ENCODE assay signal across 18 cellular contexts in genomic region chr6:20306491-20306890, GRCh38.
DNase-seq lines count a peak whose midpoint lies in the region; ATAC-seq and TF ChIP-seq lines count a peak whose summit lies in the region.
"Had no signal": no experiment of that assay in that cellular context is flagged by ENCODE, and none has a peak within 500 bp of the region (broad histone marks: within the 10 kb centered on the region; RNA-seq: fewer than 3 reads in every experiment).

No MANE protein-coding gene starts in this region.

- TF ChIP-seq CTCF in HFFc6 (IDR thresholded peaks at IDR 0.05) (0 out of 2 replicates have a peak, but pooled peaks have one; percentile 13), endodermal cell (conservative IDR thresholded peaks at IDR 0.05) (peak; percentile 65), upper lobe of right lung (IDR thresholded peaks at IDR 0.05) (no peak), coronary artery (IDR thresholded peaks at IDR 0.05) (no peak), PC-9 (conservative IDR thresholded peaks at IDR 0.05) (no peak)

- peaks cover 8% of the 10 kb centered on the region for H3K4me1 ChIP-seq in endodermal cell (ENCODE audit: control insufficient read depth, insufficient read depth, low read length)
- no peaks in the 10 kb centered on the region for H3K4me1 ChIP-seq in neuronal stem cell (ENCODE audit: control insufficient read depth in 2 of 2, insufficient read depth in 1 of 2, low read depth in 1 of 2, low read length in 2 of 2)
- no peaks in the 10 kb centered on the region for H3K4me1 ChIP-seq in upper lobe of right lung
- H3K4me1 ChIP-seq in PC-9 (replicated peaks; ENCODE audit: insufficient read depth), result no peaks in the 10 kb centered on the region
- H3K4me1 ChIP-seq: BE2C, SJCRH30 had no signal

- H3K4ac ChIP-seq in neuronal stem cell (ENCODE audit: low read length), result no peak overlapping the region

- H3K23ac ChIP-seq in neuronal stem cell (ENCODE audit: low read depth, low read length, poor library complexity), result no peak overlapping the region

- H3K27ac Mint-ChIP-seq in HFFc6 (no peak overlapping the region), endodermal cell (no peak overlapping the region)
- H3K27ac Mint-ChIP-seq: CD4-positive, CD25-positive, alpha-beta regulatory T cell had no signal

- no peak overlapping the region for H3K18ac ChIP-seq in neuronal stem cell (ENCODE audit: low read length)

- no peaks in the 10 kb centered on the region for H3K36me3 ChIP-seq in endodermal cell (ENCODE audit: control insufficient read depth, insufficient read depth, low read length)
- no peaks in the 10 kb centered on the region for H3K36me3 ChIP-seq in neuronal stem cell (replicated peaks in 1 of 2; ENCODE audit: control insufficient read depth in 2 of 2, insufficient read depth in 2 of 2, low read length in 2 of 2)
- H3K36me3 ChIP-seq in upper lobe of right lung, result no peaks in the 10 kb centered on the region
- H3K36me3 ChIP-seq in PC-9 (ENCODE audit: low read depth), result no peaks in the 10 kb centered on the region
- H3K36me3 ChIP-seq: BE2C, SJCRH30 had no signal

- H3F3A ChIP-seq in PC-9 (ENCODE audit: insufficient read depth, low read depth), result no peaks in the 10 kb centered on the region

- H3K4me3 ChIP-seq in endodermal cell (ENCODE audit: low read length) (no peak overlapping the region), neuronal stem cell (ENCODE audit: low read length in 2 of 2) (no peak overlapping the region), upper lobe of right lung (no peak overlapping the region), coronary artery (no peak overlapping the region), PC-9 (no peak overlapping the region)
- H3K4me3 ChIP-seq: GM12878, SJCRH30 had no signal

- DNase-seq in NCI-H748 (lab: John Stamatoyannopoulos, UW; ENCODE audit: unreplicated experiment), result peak; percentile 13
- DNase-seq in NCI-H748 treated with DMSO at 0.1 percent for 48 hours (lab: John Stamatoyannopoulos, UW), result no peak
- no peak for DNase-seq in HFFc6
- DNase-seq in endodermal cell, result peak; percentile 59
- DNase-seq in neuronal stem cell (ENCODE audit: low spot score), result no peak
- DNase-seq in upper lobe of right lung, result no peak
- DNase-seq in coronary artery (ENCODE audit: low spot score), result no peak
- DNase-seq in PC-9, result no peak
- DNase-seq: BE2C; CD4-positive, CD25-positive, alpha-beta regulatory T cell; COR-L47; DMS 273 treated with DMSO at 0.1 percent for 48 hours; GOT3; NCI-H146; NCI-H2029 treated with DMSO at 0.1 percent for 48 hours; NCI-H510A; SJCRH30 had no signal

- H3K79me2 ChIP-seq in PC-9 (ENCODE audit: low read depth), result no peaks in the 10 kb centered on the region

- 93% methylated on average over 14 of the region's 14 CpGs for WGBS in endodermal cell (ENCODE audit: insufficient coverage in 1 of 2, insufficient read length in 1 of 2), 2 experiments
- WGBS in neuronal stem cell (ENCODE audit: extremely low coverage in 2 of 2, insufficient read length in 2 of 2, insufficient replicate concordance in 1 of 2), 2 donors, result no CpG with 5 or more reads among the region's 14 CpGs

- peaks cover 12% of the 10 kb centered on the region for H3K9me3 ChIP-seq in endodermal cell (ENCODE audit: control insufficient read depth, low read length)
- no peaks in the 10 kb centered on the region for H3K9me3 ChIP-seq in neuronal stem cell (replicated peaks in 1 of 2; ENCODE audit: control insufficient read depth in 2 of 2, insufficient read depth in 1 of 2, low read depth in 1 of 2, low read length in 2 of 2)
- no peaks in the 10 kb centered on the region for H3K9me3 ChIP-seq in upper lobe of right lung
- no peaks in the 10 kb centered on the region for H3K9me3 ChIP-seq in PC-9 (ENCODE audit: insufficient read depth, low read depth)
- H3K9me3 ChIP-seq: SJCRH30 had no signal

- CTCF ChIA-PET in PC-9 (lab: Charles Lee), result no interaction called here

- intact Hi-C loops in upper lobe of right lung (cut with DNase I), result no loop called here
- intact Hi-C loops in PC-9 (cut with micrococcal nuclease; ENCODE audit: unreplicated experiment), result no loop called here

- H3K27me3 Mint-ChIP-seq in HFFc6 (ENCODE audit: insufficient read depth) (peaks cover 6% of the 10 kb centered on the region), endodermal cell (ENCODE audit: insufficient read depth) (peaks cover 7% of the 10 kb centered on the region)

- no peaks in the 10 kb centered on the region for H3K9me2 ChIP-seq in PC-9 (ENCODE audit: insufficient read depth)

- H2BK5ac ChIP-seq in neuronal stem cell (ENCODE audit: low read length), result no peak overlapping the region

- H3K9me3 Mint-ChIP-seq in HFFc6 (no peaks in the 10 kb centered on the region), endodermal cell (peaks cover 7% of the 10 kb centered on the region)

- H2BK120ac ChIP-seq in neuronal stem cell (ENCODE audit: low read depth, low read length), result no peak overlapping the region

- no peak overlapping the region for H2AFZ ChIP-seq in neuronal stem cell (ENCODE audit: low read length)
- H2AFZ ChIP-seq in PC-9, result no peak overlapping the region

- H2BK12ac ChIP-seq in neuronal stem cell (ENCODE audit: low read length), result no peak overlapping the region

- no peak overlapping the region for H3K4me2 ChIP-seq in neuronal stem cell (ENCODE audit: insufficient read depth, low read length, poor library complexity, severe bottlenecking)
- no peak overlapping the region for H3K4me2 ChIP-seq in PC-9

- no peak overlapping the region for H3K14ac ChIP-seq in neuronal stem cell (ENCODE audit: low read length)

- no peak overlapping the region for H3K9ac ChIP-seq in endodermal cell (ENCODE audit: extremely low read depth, low read length, poor library complexity, severe bottlenecking)
- H3K9ac ChIP-seq in neuronal stem cell (ENCODE audit: low read depth, low read length, poor library complexity), result peak overlapping the region; percentile 56

- H3K36me3 Mint-ChIP-seq in HFFc6 (ENCODE audit: low read depth) (no peaks in the 10 kb centered on the region), endodermal cell (ENCODE audit: low read depth) (no peaks in the 10 kb centered on the region)
- H3K36me3 Mint-ChIP-seq: CD4-positive, CD25-positive, alpha-beta regulatory T cell had no signal

- BruUV-seq in PC-9 (replicated peaks; lab: Mats Ljungman, UMichigan), result no TSS peak

- H3K4me1 Mint-ChIP-seq in HFFc6 (ENCODE audit: low read depth) (peaks cover 12% of the 10 kb centered on the region), endodermal cell (peaks cover 11% of the 10 kb centered on the region)

- no peak overlapping the region for H2AK5ac ChIP-seq in neuronal stem cell (ENCODE audit: low read depth, low read length)

- H3K27ac ChIP-seq in endodermal cell (ENCODE audit: low read depth, low read length) (no peak overlapping the region), neuronal stem cell (replicated peaks; ENCODE audit: low read length) (no peak overlapping the region), upper lobe of right lung (no peak overlapping the region), coronary artery (no peak overlapping the region), PC-9 (no peak overlapping the region)
- H3K27ac ChIP-seq: SJCRH30 had no signal

- H4K20me1 ChIP-seq in PC-9 (ENCODE audit: insufficient read depth), result no peaks in the 10 kb centered on the region

- H3K79me1 ChIP-seq in neuronal stem cell (ENCODE audit: low read depth, low read length), result no peaks in the 10 kb centered on the region

- no peak overlapping the region for H4K91ac ChIP-seq in neuronal stem cell (ENCODE audit: low read depth, low read length, poor library complexity)

- ATAC-seq in upper lobe of right lung, result no peak
- ATAC-seq: GM12878 had no signal

- H3K4me3 Mint-ChIP-seq in HFFc6 (no peak overlapping the region), endodermal cell (no peak overlapping the region)
- H3K4me3 Mint-ChIP-seq: CD4-positive, CD25-positive, alpha-beta regulatory T cell had no signal

- POLR2A ChIA-PET in PC-9 (lab: Charles Lee; ENCODE audit: unreplicated experiment), result no interaction called here

- H4K8ac ChIP-seq in neuronal stem cell (ENCODE audit: low read depth, low read length), result no peak overlapping the region

- no peak overlapping the region for H2BK15ac ChIP-seq in neuronal stem cell (ENCODE audit: low read length)

- H3K27me3 ChIP-seq in endodermal cell (ENCODE audit: control insufficient read depth, insufficient read depth, low read length, poor library complexity, severe bottlenecking) (no peaks in the 10 kb centered on the region), neuronal stem cell (ENCODE audit: control insufficient read depth in 3 of 3, insufficient read depth in 3 of 3, low read depth in 1 of 3, low read length in 3 of 3) (no peaks in the 10 kb centered on the region), upper lobe of right lung (no peaks in the 10 kb centered on the region), PC-9 (ENCODE audit: insufficient read depth, low read depth) (no peaks in the 10 kb centered on the region)
- H3K27me3 ChIP-seq: BE2C, SJCRH30 had no signal

Comparison
In these comparisons a context has a peak if more than half of its experiments do, and no peak if none do; other contexts are left out.
1. DNase-seq: peak in NCI-H748 (single experiment) and endodermal cell (single experiment); none in NCI-H748 treated with DMSO at 0.1 percent for 48 hours (single experiment), HFFc6 (single experiment), neuronal stem cell (single experiment), upper lobe of right lung (single experiment), coronary artery (single experiment) and PC-9 (0 of 2).
2. CTCF ChIP-seq: peak in HFFc6 (single experiment) and endodermal cell (single experiment); none in upper lobe of right lung (single experiment), coronary artery (single experiment) and PC-9 (single experiment).